In the genomic region with DNA sequence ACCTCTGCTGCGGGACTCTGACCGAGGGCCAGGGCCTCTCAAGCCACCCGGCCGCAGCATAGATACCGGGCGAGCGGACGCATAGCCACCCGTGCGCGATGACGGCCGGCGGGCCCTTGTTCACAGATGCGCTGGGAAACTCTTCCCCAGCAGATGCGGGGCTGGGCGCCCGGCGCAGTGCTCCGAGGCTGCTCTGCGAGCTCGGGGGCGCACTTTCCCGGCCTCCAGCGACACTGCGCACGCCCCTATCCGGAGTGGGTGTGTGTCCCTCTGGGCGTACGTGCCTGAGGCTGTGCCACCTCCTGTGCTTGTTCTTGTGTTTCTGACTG, we compare ENCODE assay signal across 8 cellular contexts.
A peak's percentile ranks its signal among the peaks of the same experiment; 100 is the strongest.
DNase-seq lines count a peak whose midpoint lies in the region; ATAC-seq and TF ChIP-seq lines count a peak whose summit lies in the region.

No MANE protein-coding gene starts in this region.

- H3K9me3 Mint-ChIP-seq in activated CD4-positive, alpha-beta T cell treated with anti-CD3 and anti-CD28 coated beads for 36 hours (ENCODE audit: low read depth), result no peaks in the 10 kb centered on the region
- H3K9me3 Mint-ChIP-seq in IgD-negative memory B cell, result no peaks in the 10 kb centered on the region

- H3K27me3 Mint-ChIP-seq in activated CD4-positive, alpha-beta T cell treated with anti-CD3 and anti-CD28 coated beads for 36 hours, result peaks cover 63% of the 10 kb centered on the region
- H3K27me3 Mint-ChIP-seq in IgD-negative memory B cell, result peaks cover 57% of the 10 kb centered on the region

- peaks cover 0 to 94% (median 27%) of the 10 kb centered on the region in 4 donors for H3K27me3 ChIP-seq in esophagus muscularis mucosa
- no peaks in the 10 kb centered on the region for H3K27me3 ChIP-seq in effector memory CD4-positive, alpha-beta T cell (replicated peaks; ENCODE audit: control insufficient read depth, insufficient read depth, low read length, poor library complexity, severe bottlenecking)

- peak overlapping the region; percentile 43 to 53 (median 45) for H3K4me3 ChIP-seq in esophagus muscularis mucosa
- H3K4me3 ChIP-seq in effector memory CD4-positive, alpha-beta T cell (ENCODE audit: insufficient read depth, low read depth, low read length, poor library complexity, severe bottlenecking), result no peak overlapping the region

- ATAC-seq in activated CD4-positive, alpha-beta T cell treated with anti-CD3 and anti-CD28 coated beads for 36 hours, result no peak
- ATAC-seq in omental fat pad (ENCODE audit: low FRiP score), result peak; percentile 26

- TF ChIP-seq CTCF in esophagus muscularis mucosa (IDR thresholded peaks at IDR 0.05) (no peak), omental fat pad (IDR thresholded peaks at IDR 0.05) (no peak), GM20000 (IDR thresholded peaks at IDR 0.05; ENCODE audit: extremely low read depth, missing control alignments) (no peak)

- POLR2A ChIA-PET in activated CD4-positive, alpha-beta T cell treated with anti-CD3 and anti-CD28 coated beads for 36 hours (lab: Charles Lee), result no interaction called here

- intact Hi-C loops in activated CD4-positive, alpha-beta T cell treated with anti-CD3 and anti-CD28 coated beads for 36 hours (cut with DNase I, micrococcal nuclease), result no loop called here
- intact Hi-C loops in esophagus muscularis mucosa (cut with DNase I), result no loop called here

- 0% methylated on average over 10 of the region's 30 CpGs for WGBS in esophagus muscularis mucosa

- peak; percentile 5 for DNase-seq in activated CD4-positive, alpha-beta T cell treated with anti-CD3 and anti-CD28 coated beads for 36 hours
- DNase-seq in activated CD4-positive, alpha-beta T cell treated with anti-CD3 and anti-CD28 coated beads, Interleukin-2, amount 50 U/mL, for 4 hours, result no peak
- no peak for DNase-seq in esophagus muscularis mucosa (ENCODE audit: extremely low spot score)
- no peak for DNase-seq in omental fat pad (ENCODE audit: low spot score)
- no peak for DNase-seq in effector memory CD4-positive, alpha-beta T cell
- no peak for DNase-seq in GM20000 (ENCODE audit: low spot score)
- DNase-seq in GM19240 (ENCODE audit: insufficient read length, low spot score), result no peak

- CTCF ChIA-PET in activated CD4-positive, alpha-beta T cell treated with anti-CD3 and anti-CD28 coated beads for 36 hours (lab: Charles Lee), result no interaction called here

- no peak overlapping the region for H3K4me3 Mint-ChIP-seq in activated CD4-positive, alpha-beta T cell treated with anti-CD3 and anti-CD28 coated beads for 36 hours
- peak overlapping the region; percentile 75 to 89 (median 85) for H3K4me3 Mint-ChIP-seq in IgD-negative memory B cell

- H3K27ac ChIP-seq in esophagus muscularis mucosa (replicated peaks in 1 of 4), result no peak overlapping the region
- no peak overlapping the region for H3K27ac ChIP-seq in effector memory CD4-positive, alpha-beta T cell (ENCODE audit: insufficient read depth, low read length, poor library complexity, severe bottlenecking)

- peaks cover 19 to 22% (median 21%) of the 10 kb centered on the region in 4 donors for H3K4me1 ChIP-seq in esophagus muscularis mucosa
- no peaks in the 10 kb centered on the region for H3K4me1 ChIP-seq in effector memory CD4-positive, alpha-beta T cell (ENCODE audit: control insufficient read depth, insufficient read depth, low read length, poor library complexity, severe bottlenecking)

- peaks cover 5% of the 10 kb centered on the region for H3K4me1 Mint-ChIP-seq in activated CD4-positive, alpha-beta T cell treated with anti-CD3 and anti-CD28 coated beads for 36 hours
- peaks cover 2 to 11% (median 10%) of the 10 kb centered on the region in 3 donors for H3K4me1 Mint-ChIP-seq in IgD-negative memory B cell

- no peaks in the 10 kb centered on the region for H3K36me3 Mint-ChIP-seq in activated CD4-positive, alpha-beta T cell treated with anti-CD3 and anti-CD28 coated beads for 36 hours (ENCODE audit: low read depth)
- H3K36me3 Mint-ChIP-seq in IgD-negative memory B cell, result no peaks in the 10 kb centered on the region

- no peak for TF ChIP-seq POLR2A in esophagus muscularis mucosa (IDR thresholded peaks at IDR 0.05; ENCODE audit: low read depth)

- no peaks in the 10 kb centered on the region for H3K36me3 ChIP-seq in esophagus muscularis mucosa
- no peaks in the 10 kb centered on the region for H3K36me3 ChIP-seq in effector memory CD4-positive, alpha-beta T cell (ENCODE audit: control insufficient read depth, insufficient read depth, low read length)

- TF ChIP-seq EP300 in esophagus muscularis mucosa (IDR thresholded peaks at IDR 0.05), result no peak

- no peak overlapping the region for H3K27ac Mint-ChIP-seq in activated CD4-positive, alpha-beta T cell treated with anti-CD3 and anti-CD28 coated beads for 36 hours
- peak overlapping the region in 1 of 3 donors; percentile 25 for H3K27ac Mint-ChIP-seq in IgD-negative memory B cell

- no peaks in the 10 kb centered on the region for H3K9me3 ChIP-seq in esophagus muscularis mucosa
- H3K9me3 ChIP-seq in effector memory CD4-positive, alpha-beta T cell (ENCODE audit: control insufficient read depth, low read length), result no peaks in the 10 kb centered on the region
